8 cellular contexts compared by ENCODE assay signal in the genomic region with DNA sequence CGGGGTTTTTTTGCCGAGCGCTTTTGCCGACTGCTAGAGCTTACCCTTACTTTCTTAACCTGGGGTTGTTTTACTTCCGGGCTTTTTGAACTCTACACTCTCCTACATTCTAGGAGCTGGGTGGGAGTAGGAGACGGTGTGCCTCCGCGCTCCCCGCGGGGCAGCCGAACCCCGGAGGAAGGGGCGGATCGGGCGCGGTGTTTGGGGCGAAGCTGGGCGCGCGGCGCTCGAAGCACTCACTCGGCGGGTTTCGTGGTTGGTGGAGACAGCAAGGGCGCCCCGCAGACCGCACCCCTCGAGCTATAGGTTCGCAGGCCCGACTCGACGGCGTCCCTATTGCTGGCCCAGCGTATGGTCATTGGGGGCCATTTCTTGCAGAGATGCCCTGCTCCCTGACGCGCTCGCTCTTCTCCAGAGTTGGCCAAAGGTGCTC. TPM values are rescaled to one million over a fixed set of nuclear protein-coding genes. Genes with fewer than 3 reads are reported as not detected.
DNase-seq lines count a peak whose midpoint lies in the region; ATAC-seq and TF ChIP-seq lines count a peak whose summit lies in the region.

No MANE protein-coding gene starts in this region.

- peaks cover 24% of the 10 kb centered on the region for H3K36me3 ChIP-seq in CD4-positive, CD25-positive, alpha-beta regulatory T cell (ENCODE audit: control insufficient read depth, insufficient read depth, low read length)
- peaks cover 3 to 28% (median 11%) of the 10 kb centered on the region in 3 donors for H3K36me3 ChIP-seq in esophagus squamous epithelium

- H3K4me1 Mint-ChIP-seq in CD4-positive, CD25-positive, alpha-beta regulatory T cell = peaks cover 8 to 24% (median 18%) of the 10 kb centered on the region in 4 donors
- peaks cover 33% of the 10 kb centered on the region for H3K4me1 Mint-ChIP-seq in nephron progenitor cell

- peak in 2 of 3 donors; percentile 53 to 90 for DNase-seq in CD4-positive, CD25-positive, alpha-beta regulatory T cell
- DNase-seq in NOMO-1 treated with DMSO at 0.1 percent for 48 hours (lab: John Stamatoyannopoulos, UW; ENCODE audit: unreplicated experiment) (peak; percentile 82), activated T-cell treated with anti-CD3 and anti-CD28 coated beads for 4 hours (peak; percentile 58), esophagus squamous epithelium (lab: John Stamatoyannopoulos, UW) (peak; percentile 23), nephron progenitor cell (peak; percentile 84), superior temporal gyrus (ENCODE audit: extremely low spot score) (peak; percentile 40)

- H3K4me3 Mint-ChIP-seq in CD4-positive, CD25-positive, alpha-beta regulatory T cell = peak overlapping the region; percentile 96 to 98 (median 98)
- peak overlapping the region; percentile 97 for H3K4me3 Mint-ChIP-seq in nephron progenitor cell

- H3K27ac Mint-ChIP-seq in CD4-positive, CD25-positive, alpha-beta regulatory T cell = peak overlapping the region; percentile 99
- peak overlapping the region; percentile 100 for H3K27ac Mint-ChIP-seq in nephron progenitor cell

- H3K4me1 ChIP-seq in CD4-positive, CD25-positive, alpha-beta regulatory T cell (ENCODE audit: control insufficient read depth, insufficient read depth, low read length, poor library complexity, severe bottlenecking) = peaks cover 12% of the 10 kb centered on the region
- peaks cover 0 to 19% (median 7%) of the 10 kb centered on the region in 3 donors for H3K4me1 ChIP-seq in esophagus squamous epithelium

- peak overlapping the region; percentile 91 for H3K4me3 ChIP-seq in CD4-positive, CD25-positive, alpha-beta regulatory T cell (ENCODE audit: low read depth, low read length)
- H3K4me3 ChIP-seq in esophagus squamous epithelium = peak overlapping the region; percentile 58 to 87 (median 80)

- peak in 2 of 4 donors; percentile 20 to 35 for TF ChIP-seq POLR2A in esophagus squamous epithelium (IDR thresholded peaks at IDR 0.05)

- intact Hi-C loops in esophagus squamous epithelium (cut with DNase I) = no loop called here

- peaks cover 7 to 19% of the 10 kb centered on the region in 2 experiments for H3K9me3 ChIP-seq in CD4-positive, CD25-positive, alpha-beta regulatory T cell (ENCODE audit: control insufficient read depth in 2 of 2, low read length in 2 of 2)
- H3K9me3 ChIP-seq in esophagus squamous epithelium = no peaks in the 10 kb centered on the region

- peaks cover 47% of the 10 kb centered on the region for H3K27me3 Mint-ChIP-seq in CD4-positive, CD25-positive, alpha-beta regulatory T cell
- H3K27me3 Mint-ChIP-seq in nephron progenitor cell (ENCODE audit: low read depth, poor library complexity) = peaks cover 17% of the 10 kb centered on the region

- 0% methylated on average over 15 to 16 of the region's 38 CpGs for WGBS in esophagus squamous epithelium, 2 donors

- no peak for TF ChIP-seq CTCF in esophagus squamous epithelium (IDR thresholded peaks at IDR 0.05)
- TF ChIP-seq CTCF in nephron progenitor cell (IDR thresholded peaks at IDR 0.05) = no peak

- peaks cover 25% of the 10 kb centered on the region for H3K36me3 Mint-ChIP-seq in CD4-positive, CD25-positive, alpha-beta regulatory T cell
- H3K36me3 Mint-ChIP-seq in nephron progenitor cell (ENCODE audit: low read depth) = peaks cover 28% of the 10 kb centered on the region

- H3K27me3 ChIP-seq in CD4-positive, CD25-positive, alpha-beta regulatory T cell (ENCODE audit: control insufficient read depth, insufficient read depth, low read length) = peaks cover 29% of the 10 kb centered on the region
- H3K27me3 ChIP-seq in esophagus squamous epithelium = peaks cover 0 to 39% (median 3%) of the 10 kb centered on the region in 4 donors

- peak; percentile 52 to 64 for ATAC-seq in CD4-positive, CD25-positive, alpha-beta regulatory T cell (ENCODE audit: low read depth in 2 of 2)
- ATAC-seq in GM19328 (IDR thresholded peaks at IDR 0.05; ENCODE audit: unreplicated experiment) (peak; percentile 60), HG03439 (IDR thresholded peaks at IDR 0.05; ENCODE audit: unreplicated experiment) (peak; percentile 76)

- peak overlapping the region; percentile 97 for H3K27ac ChIP-seq in CD4-positive, CD25-positive, alpha-beta regulatory T cell (ENCODE audit: insufficient read depth, low read length, poor library complexity, severe bottlenecking)
- peak overlapping the region; percentile 93 to 98 (median 97) for H3K27ac ChIP-seq in esophagus squamous epithelium

- peaks cover 0 to 19% (median 5%) of the 10 kb centered on the region in 7 donors for H3K9me3 Mint-ChIP-seq in CD4-positive, CD25-positive, alpha-beta regulatory T cell
- peaks cover 13% of the 10 kb centered on the region for H3K9me3 Mint-ChIP-seq in nephron progenitor cell

RNA-seq across cellular contexts. Expression of gene ZNF518A, which starts 0.2 kb away (rescaled TPM):
- total RNA-seq in CD4-positive, CD25-positive, alpha-beta regulatory T cell = 17.7 TPM
- polyA plus RNA-seq in CD4-positive, CD25-positive, alpha-beta regulatory T cell = 10 to 100 TPM in 2 of 4 donors, 1 to 10 TPM in 2; 9.5 to 14.1 (median 11.6) TPM
- 10 to 100 TPM in 2 of 4 donors, 1 to 10 TPM in 2; 8.3 to 16.4 (median 12.1) TPM for total RNA-seq in esophagus squamous epithelium

Comparison
In these comparisons a context has a peak if more than half of its experiments do, and no peak if none do; other contexts are left out.
1. Peak in every context shown above with its lines: DNase-seq, ATAC-seq, H3K4me3 ChIP-seq and H3K27ac ChIP-seq.
2. DNase-seq: peak in every context shown above with its lines; median percentile 84 in nephron progenitor cell; 82 in NOMO-1 treated with DMSO at 0.1 percent for 48 hours; 72 in CD4-positive, CD25-positive, alpha-beta regulatory T cell; 58 in activated T-cell treated with anti-CD3 and anti-CD28 coated beads for 4 hours; 40 in superior temporal gyrus; 23 in esophagus squamous epithelium.